In genomic region chr1:105793541-105794146, GRCh38 we compare ENCODE assay signal across 8 cellular contexts.
DNase-seq lines count a peak whose midpoint lies in the region; ATAC-seq, FAIRE-seq and TF ChIP-seq lines count a peak whose summit lies in the region.

No MANE protein-coding gene starts in this region.

- no peak for TF ChIP-seq EP300 in neural cell (conservative IDR thresholded peaks at IDR 0.05; ENCODE audit: poor library complexity, severe bottlenecking)

- intact Hi-C loops in dorsolateral prefrontal cortex (cut with DNase I), result loop anchor here (5.0 to 10.0 kb wide), 2 partner anchors 1009 to 1011 kb away; no protein-coding TSS in a partner anchor

- no peaks in the 10 kb centered on the region for H3K79me2 ChIP-seq in neural cell (replicated peaks; ENCODE audit: insufficient read depth, low read length)

- DNase-seq in BE2C (peak; percentile 70), HT-29 (ENCODE audit: low spot score) (peak; percentile 68), NOMO-1 treated with DMSO at 0.1 percent for 48 hours (lab: John Stamatoyannopoulos, UW; ENCODE audit: unreplicated experiment) (peak; percentile 31), dorsolateral prefrontal cortex (peak in 4 of 10 donors; percentile 36 to 58 (median 54)), HTR-8/SVneo (ENCODE audit: insufficient read length, low spot score) (no peak)

- H3K9me3 ChIP-seq in BE2C (no peaks in the 10 kb centered on the region), neural cell (ENCODE audit: low read length) (no peaks in the 10 kb centered on the region)

- peak; percentile 62 for ATAC-seq in GM18511 (IDR thresholded peaks at IDR 0.05; ENCODE audit: unreplicated experiment)
- ATAC-seq in GM21528 (IDR thresholded peaks at IDR 0.05; ENCODE audit: low FRiP score, unreplicated experiment), result no peak

- no peaks in the 10 kb centered on the region for H3F3A ChIP-seq in neural cell (ENCODE audit: insufficient read depth, low read length, poor library complexity, severe bottlenecking)

- peak; percentile 95 for TF ChIP-seq CTCF in BE2C (IDR thresholded peaks at IDR 0.05; ENCODE audit: low read depth, low read length)
- peak; percentile 38 to 79 (median 65) for TF ChIP-seq CTCF in dorsolateral prefrontal cortex (IDR thresholded peaks at IDR 0.05 in 54 of 56, conservative IDR thresholded peaks at IDR 0.05 in 2 of 56; ENCODE audit: low read depth in 1 of 56, partially characterized antibody in 56 of 56)
- peak; percentile 79 for TF ChIP-seq CTCF in neural cell (IDR thresholded peaks at IDR 0.05; ENCODE audit: poor library complexity, severe bottlenecking)

- FAIRE-seq in HTR-8/SVneo (lab: Jason Lieb, UNC), result no peak

- no peaks in the 10 kb centered on the region; the same call in 1 of the 2 replicates for H3K4me1 ChIP-seq in BE2C

- no peaks in the 10 kb centered on the region for H3K9me2 ChIP-seq in neural cell (ENCODE audit: insufficient read depth, low read length)

- no peaks in the 10 kb centered on the region for H3K27me3 ChIP-seq in BE2C
- peaks cover 0 to 3% (median 0%) of the 10 kb centered on the region in 45 donors for H3K27me3 ChIP-seq in dorsolateral prefrontal cortex
- no peaks in the 10 kb centered on the region for H3K27me3 ChIP-seq in neural cell (ENCODE audit: insufficient read depth, low read depth, low read length)

- no peaks in the 10 kb centered on the region for H4K20me1 ChIP-seq in neural cell (ENCODE audit: insufficient read depth)

- H3K27ac ChIP-seq in dorsolateral prefrontal cortex (no peak overlapping the region), neural cell (ENCODE audit: low read length) (no peak overlapping the region)

- H3K36me3 ChIP-seq in BE2C, result no peaks in the 10 kb centered on the region
- H3K36me3 ChIP-seq in neural cell (ENCODE audit: insufficient read depth, low read length), result no peaks in the 10 kb centered on the region

- H3K9ac ChIP-seq in neural cell (ENCODE audit: low read length), result no peak overlapping the region

- H3K4me2 ChIP-seq in neural cell (ENCODE audit: low read length), result no peak overlapping the region

- no peak overlapping the region for H3K4me3 ChIP-seq in BE2C (ENCODE audit: low read depth, low read length)
- no peak overlapping the region for H3K4me3 ChIP-seq in dorsolateral prefrontal cortex
- no peak overlapping the region for H3K4me3 ChIP-seq in neural cell (ENCODE audit: low read length)

- H2AFZ ChIP-seq in neural cell (ENCODE audit: low read depth, low read length), result no peak overlapping the region

- TF ChIP-seq RAD21 in neural cell (conservative IDR thresholded peaks at IDR 0.05), result peak; percentile 84

TF ChIP-seq in neural cell, 6 proteins besides CTCF, POLR2A, EP300 and RAD21:
- TF ChIP-seq MXI1 (conservative IDR thresholded peaks at IDR 0.05; ENCODE audit: poor library complexity, severe bottlenecking) (no peak), POLR2AphosphoS5 (IDR thresholded peaks at IDR 0.05) (no peak), SMC3 (conservative IDR thresholded peaks at IDR 0.05; ENCODE audit: poor library complexity) (peak; percentile 88), TAF1 (IDR thresholded peaks at IDR 0.05; ENCODE audit: low read depth) (no peak), EZH2 (IDR thresholded peaks at IDR 0.05; ENCODE audit: borderline replicate concordance, insufficient read depth, low read length, poor library complexity, severe bottlenecking) (no peak)
- TF ChIP-seq, protein P1, sequence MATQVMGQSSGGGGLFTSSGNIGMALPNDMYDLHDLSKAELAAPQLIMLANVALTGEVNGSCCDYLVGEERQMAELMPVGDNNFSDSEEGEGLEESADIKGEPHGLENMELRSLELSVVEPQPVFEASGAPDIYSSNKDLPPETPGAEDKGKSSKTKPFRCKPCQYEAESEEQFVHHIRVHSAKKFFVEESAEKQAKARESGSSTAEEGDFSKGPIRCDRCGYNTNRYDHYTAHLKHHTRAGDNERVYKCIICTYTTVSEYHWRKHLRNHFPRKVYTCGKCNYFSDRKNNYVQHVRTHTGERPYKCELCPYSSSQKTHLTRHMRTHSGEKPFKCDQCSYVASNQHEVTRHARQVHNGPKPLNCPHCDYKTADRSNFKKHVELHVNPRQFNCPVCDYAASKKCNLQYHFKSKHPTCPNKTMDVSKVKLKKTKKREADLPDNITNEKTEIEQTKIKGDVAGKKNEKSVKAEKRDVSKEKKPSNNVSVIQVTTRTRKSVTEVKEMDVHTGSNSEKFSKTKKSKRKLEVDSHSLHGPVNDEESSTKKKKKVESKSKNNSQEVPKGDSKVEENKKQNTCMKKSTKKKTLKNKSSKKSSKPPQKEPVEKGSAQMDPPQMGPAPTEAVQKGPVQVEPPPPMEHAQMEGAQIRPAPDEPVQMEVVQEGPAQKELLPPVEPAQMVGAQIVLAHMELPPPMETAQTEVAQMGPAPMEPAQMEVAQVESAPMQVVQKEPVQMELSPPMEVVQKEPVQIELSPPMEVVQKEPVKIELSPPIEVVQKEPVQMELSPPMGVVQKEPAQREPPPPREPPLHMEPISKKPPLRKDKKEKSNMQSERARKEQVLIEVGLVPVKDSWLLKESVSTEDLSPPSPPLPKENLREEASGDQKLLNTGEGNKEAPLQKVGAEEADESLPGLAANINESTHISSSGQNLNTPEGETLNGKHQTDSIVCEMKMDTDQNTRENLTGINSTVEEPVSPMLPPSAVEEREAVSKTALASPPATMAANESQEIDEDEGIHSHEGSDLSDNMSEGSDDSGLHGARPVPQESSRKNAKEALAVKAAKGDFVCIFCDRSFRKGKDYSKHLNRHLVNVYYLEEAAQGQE (IDR thresholded peaks at IDR 0.05; ENCODE audit: borderline replicate concordance), result no peak
